19 cellular contexts compared by ENCODE assay signal in the genomic region with DNA sequence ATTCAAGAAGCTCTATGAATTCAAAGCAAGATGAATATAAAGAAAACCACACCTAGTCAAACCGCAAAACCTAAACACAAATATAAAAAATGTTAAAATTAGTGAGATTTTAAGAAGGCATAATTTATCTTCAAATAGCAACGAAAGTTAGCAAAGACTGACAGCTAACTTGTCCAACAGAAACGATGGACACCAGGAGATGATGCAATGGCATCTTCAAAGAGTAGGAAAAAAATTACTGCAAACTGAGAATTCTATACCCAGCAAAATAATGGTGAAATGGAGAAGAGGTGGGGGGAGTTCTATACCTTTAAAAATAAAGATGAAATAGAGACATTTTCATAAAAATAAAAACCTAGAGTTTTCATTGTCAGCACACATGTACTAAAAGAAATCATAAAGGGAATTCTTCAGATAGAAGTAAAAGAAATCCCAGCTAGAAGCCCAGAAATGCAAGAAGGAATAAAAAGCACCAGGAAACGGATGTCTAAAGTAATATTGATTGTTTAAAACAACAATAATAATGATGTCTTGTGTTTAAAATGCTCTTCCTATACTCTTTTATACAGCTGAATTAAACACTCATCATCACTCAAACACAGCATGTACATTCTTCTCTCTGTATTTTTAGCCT.
"Had no signal": no experiment of that assay in that cellular context is flagged by ENCODE, and none has a peak within 500 bp of the region (broad histone marks: within the 10 kb centered on the region; RNA-seq: fewer than 3 reads in every experiment).

No MANE protein-coding gene starts in this region.

- H3K4me3 Mint-ChIP-seq: naive thymus-derived CD8-positive, alpha-beta T cell; nephron progenitor cell; stimulated activated naive B cell treated with anti-CD40 and anti-IgM and Interleukin-4, amounts not matched to agents 10 μg/mL and 1 μg/mL and 100 μg/mL, for 72 hours; stimulated activated naive CD8-positive, alpha-beta T cell treated with anti-CD3 and anti-CD28 coated beads, Interleukin-15, Interleukin-2, amounts not matched to agents 100 ng/mL and 50 ng/mL, for 24 hours had no signal

- H3K4me3 ChIP-seq: dorsolateral prefrontal cortex, lower lobe of right lung, prostate gland, right atrium auricular region, skin epidermis, spleen, thoracic aorta, tibial nerve, upper lobe of left lung had no signal

- ATAC-seq: left ventricle myocardium superior; lower lobe of right lung; naive thymus-derived CD8-positive, alpha-beta T cell; stimulated activated naive B cell treated with anti-CD40 and anti-IgM and Interleukin-4, amounts not matched to agents 10 μg/mL and 1 μg/mL and 100 μg/mL, for 72 hours had no signal

- H3K27ac Mint-ChIP-seq: naive thymus-derived CD8-positive, alpha-beta T cell; nephron progenitor cell; stimulated activated naive B cell treated with anti-CD40 and anti-IgM and Interleukin-4, amounts not matched to agents 10 μg/mL and 1 μg/mL and 100 μg/mL, for 72 hours; stimulated activated naive CD8-positive, alpha-beta T cell treated with anti-CD3 and anti-CD28 coated beads, Interleukin-15, Interleukin-2, amounts not matched to agents 100 ng/mL and 50 ng/mL, for 24 hours had no signal

- DNase-seq: dorsolateral prefrontal cortex; effector CD4-positive, alpha-beta T cell; hypothalamus; left ventricle myocardium superior; lower lobe of right lung; naive thymus-derived CD8-positive, alpha-beta T cell; nephron progenitor cell; nucleus accumbens; spleen; stimulated activated naive B cell treated with anti-CD40 and anti-IgM and Interleukin-4, amounts not matched to agents 10 μg/mL and 1 μg/mL and 100 μg/mL, for 72 hours; upper lobe of left lung had no signal

- H3K27me3 ChIP-seq: dorsolateral prefrontal cortex, right atrium auricular region, tibial nerve, upper lobe of left lung had no signal

- H3K4me1 ChIP-seq: lower lobe of right lung, prostate gland, right atrium auricular region, spleen, tibial nerve, upper lobe of left lung had no signal

- H3K36me3 Mint-ChIP-seq: stimulated activated naive B cell treated with anti-CD40 and anti-IgM and Interleukin-4, amounts not matched to agents 10 μg/mL and 1 μg/mL and 100 μg/mL, for 72 hours had no signal

- H3K9me3 ChIP-seq: prostate gland had no signal

- H3K36me3 ChIP-seq: lower lobe of right lung, prostate gland, right atrium auricular region, spleen, thoracic aorta, tibial nerve, upper lobe of left lung had no signal

- H3K4me1 Mint-ChIP-seq: naive thymus-derived CD8-positive, alpha-beta T cell; nephron progenitor cell; stimulated activated naive B cell treated with anti-CD40 and anti-IgM and Interleukin-4, amounts not matched to agents 10 μg/mL and 1 μg/mL and 100 μg/mL, for 72 hours had no signal

- H3K27ac ChIP-seq: dorsolateral prefrontal cortex, lower lobe of right lung, prostate gland, right atrium auricular region, skin epidermis, spleen, thoracic aorta, tibial nerve, upper lobe of left lung had no signal

- FAIRE-seq: frontal cortex, keratinocyte had no signal
